Comparison of ENCODE assay signal across 8 cellular contexts in the genomic region with DNA sequence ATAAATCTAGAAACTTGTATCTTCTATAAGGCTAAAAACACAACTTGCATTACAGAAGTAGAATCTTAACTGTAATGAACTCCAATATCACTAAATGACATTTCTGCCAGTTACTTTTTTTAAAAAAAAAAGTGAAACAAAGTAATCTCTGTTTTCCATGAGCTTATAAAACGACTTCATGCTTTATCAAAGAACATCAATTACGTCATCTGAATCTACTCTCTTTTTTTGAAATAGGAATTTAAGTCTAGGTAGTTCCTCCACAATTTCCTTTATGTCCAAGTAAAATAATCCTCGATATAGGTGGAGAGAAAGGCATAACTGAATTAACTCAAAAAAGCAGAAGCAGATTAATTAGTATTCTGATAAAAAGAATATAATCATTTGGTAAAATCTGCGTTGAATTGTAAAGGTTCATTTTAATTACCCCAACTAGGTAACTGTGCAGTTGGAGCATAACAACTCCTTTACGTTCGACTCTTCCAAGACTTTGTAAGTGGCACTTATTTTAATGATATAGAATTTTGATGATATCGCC. TPM values are rescaled to one million over a fixed set of nuclear protein-coding genes. Genes with fewer than 3 reads are reported as not detected.
DNase-seq lines count a peak whose midpoint lies in the region; ATAC-seq, FAIRE-seq and TF ChIP-seq lines count a peak whose summit lies in the region.

No MANE protein-coding gene starts in this region.

- H3K36me3 ChIP-seq in rectal smooth muscle tissue (ENCODE audit: control insufficient read depth, insufficient read depth, low read length) = no peaks in the 10 kb centered on the region

- H3K9ac ChIP-seq in rectal smooth muscle tissue (ENCODE audit: low read length) = no peak overlapping the region

- H3K4me1 Mint-ChIP-seq in T-helper 17 cell = peaks cover 13% of the 10 kb centered on the region

- ATAC-seq in T-helper 17 cell (no peak), HG02623 (IDR thresholded peaks at IDR 0.05; ENCODE audit: unreplicated experiment) (no peak), GM19023 (IDR thresholded peaks at IDR 0.05; ENCODE audit: unreplicated experiment) (no peak)

- DNase-seq in T-helper 17 cell (no peak), fibroblast of pulmonary artery (ENCODE audit: low read depth) (no peak), urothelium cell line (ENCODE audit: low spot score) (no peak), islet precursor cell (no peak)

- no peaks in the 10 kb centered on the region for H3K9me3 ChIP-seq in T-helper 17 cell (ENCODE audit: control insufficient read depth, low read length, poor library complexity, severe bottlenecking)

- H3K36me3 Mint-ChIP-seq in T-helper 17 cell (ENCODE audit: low read depth) = no peaks in the 10 kb centered on the region

- no peak overlapping the region for H3K27ac Mint-ChIP-seq in T-helper 17 cell

- H3K27ac ChIP-seq in rectal smooth muscle tissue (ENCODE audit: low read depth, low read length) = no peak overlapping the region

- TF ChIP-seq CTCF in fibroblast of pulmonary artery (IDR thresholded peaks at IDR 0.05; ENCODE audit: low read length, missing control alignments) = no peak

- H3K27me3 Mint-ChIP-seq in T-helper 17 cell = peaks cover 46% of the 10 kb centered on the region

- no peaks in the 10 kb centered on the region for H3K27me3 ChIP-seq in rectal smooth muscle tissue (ENCODE audit: control insufficient read depth, insufficient read depth, low read length)

- H3K4me3 Mint-ChIP-seq in T-helper 17 cell = peak overlapping the region; percentile 91

- FAIRE-seq in G401.6 (lab: Jason Lieb, UNC) (peak; percentile 78), urothelium cell line (lab: Jason Lieb, UNC) (no peak)

- H3K4me1 ChIP-seq in rectal smooth muscle tissue (ENCODE audit: control insufficient read depth, insufficient read depth, low read length) = no peaks in the 10 kb centered on the region

- H3K4me3 ChIP-seq in fibroblast of pulmonary artery (replicated peaks; ENCODE audit: low read depth, low read length) (peak overlapping the region; percentile 85), rectal smooth muscle tissue (ENCODE audit: low read length) (peak overlapping the region; percentile 81)

RNA-seq across cellular contexts. Expression of a gene that starts 1.4 kb away (rescaled TPM):
- total RNA-seq in T-helper 17 cell = 1 to 10 TPM; 1.3 to 1.7 TPM
